ENCODE assay signal across 14 cellular contexts in the genomic region with DNA sequence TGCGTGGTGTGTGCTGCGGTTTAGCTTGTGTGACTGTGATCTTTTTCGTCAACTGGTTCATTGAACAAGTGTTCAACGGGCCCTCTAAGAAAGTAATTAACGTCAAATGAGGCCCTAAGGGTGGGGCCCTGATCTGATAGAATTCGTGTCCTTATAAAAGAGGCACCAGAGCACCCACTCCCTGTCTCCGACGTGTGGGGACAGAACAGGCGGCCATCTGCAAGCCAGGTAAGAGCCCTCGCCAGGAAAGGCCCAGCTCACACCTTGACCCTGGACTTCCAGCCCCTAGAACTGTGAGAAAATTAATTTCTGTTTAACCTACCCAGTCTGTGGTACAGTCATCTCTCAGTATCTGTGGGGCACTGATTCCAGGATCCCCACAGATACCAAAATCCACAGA. TPM values are rescaled to one million over a fixed set of nuclear protein-coding genes. Genes with fewer than 3 reads are reported as not detected.
A peak's percentile ranks its signal among the peaks of the same experiment; 100 is the strongest.
DNase-seq lines count a peak whose midpoint lies in the region; ATAC-seq, FAIRE-seq and TF ChIP-seq lines count a peak whose summit lies in the region.
"Had no signal": no experiment of that assay in that cellular context is flagged by ENCODE, and none has a peak within 500 bp of the region (broad histone marks: within the 10 kb centered on the region; RNA-seq: fewer than 3 reads in every experiment).

No MANE protein-coding gene starts in this region.

- no peak overlapping the region for H3K4me3 ChIP-seq in CD4-positive, CD25-positive, alpha-beta regulatory T cell (ENCODE audit: low read depth, low read length)
- H3K4me3 ChIP-seq in naive thymus-derived CD4-positive, alpha-beta T cell (ENCODE audit: low read length): no peak overlapping the region
- H3K4me3 ChIP-seq in small intestine (ENCODE audit: low read depth in 1 of 2, low read length in 2 of 2): no peak overlapping the region
- H3K4me3 ChIP-seq: SJSA1 had no signal

- no peak overlapping the region for H3K27ac ChIP-seq in CD4-positive, CD25-positive, alpha-beta regulatory T cell (ENCODE audit: insufficient read depth, low read length, poor library complexity, severe bottlenecking)
- no peak overlapping the region for H3K27ac ChIP-seq in naive thymus-derived CD4-positive, alpha-beta T cell (ENCODE audit: low read depth, low read length)
- H3K27ac ChIP-seq in small intestine (ENCODE audit: low read depth in 1 of 2, low read length in 1 of 2): no peak overlapping the region
- H3K27ac ChIP-seq: epithelial cell of prostate, SJSA1 had no signal

- ATAC-seq in CD4-positive, CD25-positive, alpha-beta regulatory T cell (ENCODE audit: low read depth in 2 of 2): no peak
- no peak for ATAC-seq in activated B cell treated with CpG ODN at 0.5 μM for 24 hours (ENCODE audit: low read depth)
- no peak for ATAC-seq in naive thymus-derived CD4-positive, alpha-beta T cell
- no peak for ATAC-seq in GM18520 (IDR thresholded peaks at IDR 0.05; ENCODE audit: unreplicated experiment)

- peak overlapping the region in 3 of 4 donors; percentile 47 to 68 (median 48) for H3K4me3 Mint-ChIP-seq in CD4-positive, CD25-positive, alpha-beta regulatory T cell
- H3K4me3 Mint-ChIP-seq in activated B cell treated with CpG ODN at 0.5 μM for 24 hours: peak overlapping the region; percentile 28
- H3K4me3 Mint-ChIP-seq in naive thymus-derived CD4-positive, alpha-beta T cell: peak overlapping the region; percentile 11 to 73 (median 44)

- peaks cover 3% of the 10 kb centered on the region for H3K27me3 ChIP-seq in CD4-positive, CD25-positive, alpha-beta regulatory T cell (ENCODE audit: control insufficient read depth, insufficient read depth, low read length)
- H3K27me3 ChIP-seq in naive thymus-derived CD4-positive, alpha-beta T cell (ENCODE audit: control insufficient read depth in 2 of 2, insufficient read depth in 2 of 2, low read length in 2 of 2): peaks cover 0 to 3% of the 10 kb centered on the region in 2 donors
- H3K27me3 ChIP-seq in small intestine (ENCODE audit: control insufficient read depth in 2 of 2, insufficient read depth in 2 of 2, low read length in 2 of 2): peaks cover 0 to 3% of the 10 kb centered on the region in 2 donors

- intact Hi-C loops in activated B cell treated with CpG ODN at 0.5 μM for 24 hours (cut with micrococcal nuclease): no loop called here
- intact Hi-C loops in naive thymus-derived CD4-positive, alpha-beta T cell (cut with micrococcal nuclease): no loop called here

- H3K4me1 Mint-ChIP-seq in CD4-positive, CD25-positive, alpha-beta regulatory T cell: peaks cover 0 to 19% (median 4%) of the 10 kb centered on the region in 4 donors
- peaks cover 21% of the 10 kb centered on the region for H3K4me1 Mint-ChIP-seq in activated B cell treated with CpG ODN at 0.5 μM for 24 hours
- peaks cover 9 to 23% (median 11%) of the 10 kb centered on the region in 7 donors for H3K4me1 Mint-ChIP-seq in naive thymus-derived CD4-positive, alpha-beta T cell

- peaks cover 0 to 6% (median 0%) of the 10 kb centered on the region in 7 donors for H3K9me3 Mint-ChIP-seq in CD4-positive, CD25-positive, alpha-beta regulatory T cell
- H3K9me3 Mint-ChIP-seq in activated B cell treated with CpG ODN at 0.5 μM for 24 hours: no peaks in the 10 kb centered on the region
- peaks cover 0 to 8% (median 4%) of the 10 kb centered on the region in 11 donors for H3K9me3 Mint-ChIP-seq in naive thymus-derived CD4-positive, alpha-beta T cell

- no peaks in the 10 kb centered on the region for H3K36me3 ChIP-seq in CD4-positive, CD25-positive, alpha-beta regulatory T cell (ENCODE audit: control insufficient read depth, insufficient read depth, low read length)
- no peaks in the 10 kb centered on the region for H3K36me3 ChIP-seq in naive thymus-derived CD4-positive, alpha-beta T cell (ENCODE audit: control insufficient read depth in 2 of 3, insufficient read depth in 3 of 3, low read length in 3 of 3)
- H3K36me3 ChIP-seq in small intestine (ENCODE audit: control insufficient read depth in 2 of 2, insufficient read depth in 2 of 2, low read length in 2 of 2): no peaks in the 10 kb centered on the region
- H3K36me3 ChIP-seq: SJSA1 had no signal

- H3K36me3 Mint-ChIP-seq in CD4-positive, CD25-positive, alpha-beta regulatory T cell: no peaks in the 10 kb centered on the region
- no peaks in the 10 kb centered on the region for H3K36me3 Mint-ChIP-seq in activated B cell treated with CpG ODN at 0.5 μM for 24 hours (ENCODE audit: low read depth)
- H3K36me3 Mint-ChIP-seq in naive thymus-derived CD4-positive, alpha-beta T cell: peaks cover 0 to 4% (median 0%) of the 10 kb centered on the region in 5 donors

- TF ChIP-seq CTCF in GM10248 (IDR thresholded peaks at IDR 0.05; ENCODE audit: control extremely low read depth, extremely low read depth, low read depth, missing control alignments): no peak
- no peak for TF ChIP-seq CTCF in activated B cell treated with CpG ODN at 0.5 μM for 24 hours (IDR thresholded peaks at IDR 0.05)

- POLR2A ChIA-PET in GM10248 (lab: Yijun Ruan, JAX): no interaction called here
- POLR2A ChIA-PET in activated B cell treated with CpG ODN at 0.5 μM for 24 hours (lab: Charles Lee): no interaction called here
- POLR2A ChIA-PET in naive thymus-derived CD4-positive, alpha-beta T cell (lab: Charles Lee): no interaction called here

- DNase-seq in CD4-positive, CD25-positive, alpha-beta regulatory T cell: no peak
- DNase-seq in GM10248 (ENCODE audit: extremely low spot score) (peak; percentile 2), activated B cell treated with CpG ODN at 0.5 μM for 24 hours (no peak), epidermal melanocyte (ENCODE audit: insufficient read length, low spot score) (no peak), small intestine (no peak)
- DNase-seq in naive thymus-derived CD4-positive, alpha-beta T cell: no peak
- DNase-seq in activated CD8-positive, alpha-beta memory T cell treated with anti-CD3 and anti-CD28 coated beads for 24 hours: no peak
- DNase-seq: NCI-H1436; NCI-H345; stimulated activated CD4-positive, alpha-beta T cell treated with anti-CD3 and anti-CD28 coated beads, Interleukin-12 subunit alpha, Interleukin-12 subunit beta, amount 100 ng/mL, for 4 hours had no signal

- WGBS in small intestine, 3 donors: 81 to 91% (median 82%) methylated on average over 10 of the region's 10 CpGs

- peaks cover 48% of the 10 kb centered on the region for H3K27me3 Mint-ChIP-seq in CD4-positive, CD25-positive, alpha-beta regulatory T cell
- peaks cover 35% of the 10 kb centered on the region for H3K27me3 Mint-ChIP-seq in activated B cell treated with CpG ODN at 0.5 μM for 24 hours
- peaks cover 21 to 52% (median 39%) of the 10 kb centered on the region in 5 donors for H3K27me3 Mint-ChIP-seq in naive thymus-derived CD4-positive, alpha-beta T cell

- H3K4me1 ChIP-seq in CD4-positive, CD25-positive, alpha-beta regulatory T cell (ENCODE audit: control insufficient read depth, insufficient read depth, low read length, poor library complexity, severe bottlenecking): peaks cover 18% of the 10 kb centered on the region
- H3K4me1 ChIP-seq in naive thymus-derived CD4-positive, alpha-beta T cell (ENCODE audit: control insufficient read depth in 2 of 2, insufficient read depth in 2 of 2, low read length in 2 of 2): peaks cover 0 to 13% of the 10 kb centered on the region in 2 donors
- no peaks in the 10 kb centered on the region for H3K4me1 ChIP-seq in small intestine (ENCODE audit: control insufficient read depth in 2 of 2, insufficient read depth in 1 of 2, low read depth in 1 of 2, low read length in 1 of 2)

- peaks cover 0 to under 1% of the 10 kb centered on the region in 2 experiments for H3K9me3 ChIP-seq in CD4-positive, CD25-positive, alpha-beta regulatory T cell (ENCODE audit: control insufficient read depth in 2 of 2, low read length in 2 of 2)
- H3K9me3 ChIP-seq in naive thymus-derived CD4-positive, alpha-beta T cell (ENCODE audit: control insufficient read depth in 2 of 3, low read length in 3 of 3): peaks cover 0 to 4% (median 0%) of the 10 kb centered on the region in 3 experiments
- no peaks in the 10 kb centered on the region for H3K9me3 ChIP-seq in small intestine (ENCODE audit: control insufficient read depth, low read depth)
- H3K9me3 ChIP-seq: SJSA1 had no signal

- CTCF ChIA-PET in GM10248 (lab: Yijun Ruan, JAX): interaction anchor here (1.1 to 4.4 kb wide), 4 partner anchors 9 to 40 kb away, joined by 3 to 34 read pairs (median 3); no protein-coding TSS in a partner anchor
- CTCF ChIA-PET in activated B cell treated with CpG ODN at 0.5 μM for 24 hours (lab: Charles Lee): interaction anchor here (1.3 kb wide), 1 partner anchor 17 kb away, joined by 3 read pairs; no protein-coding TSS in a partner anchor
- CTCF ChIA-PET in naive thymus-derived CD4-positive, alpha-beta T cell (lab: Charles Lee): interaction anchor here (0.8 kb wide), 1 partner anchor 73 kb away, joined by 3 read pairs; no protein-coding TSS in a partner anchor

- no peak for FAIRE-seq in small intestine (lab: Jason Lieb, UNC)
- FAIRE-seq: islet of Langerhans had no signal

- peak overlapping the region in 1 of 3 donors; percentile 59 for H3K27ac Mint-ChIP-seq in CD4-positive, CD25-positive, alpha-beta regulatory T cell
- no peak overlapping the region for H3K27ac Mint-ChIP-seq in activated B cell treated with CpG ODN at 0.5 μM for 24 hours
- peak overlapping the region in 2 of 9 donors; percentile 8 to 43 for H3K27ac Mint-ChIP-seq in naive thymus-derived CD4-positive, alpha-beta T cell

RNA-seq across cellular contexts. Expression of a gene that starts 20.4 kb away (rescaled TPM):
- not detected for total RNA-seq in CD4-positive, CD25-positive, alpha-beta regulatory T cell
- polyA plus RNA-seq in CD4-positive, CD25-positive, alpha-beta regulatory T cell: under 1 TPM in 2 of 4 donors, not detected in 2; 0.14 to 0.31 TPM
- total RNA-seq in activated B cell treated with CpG ODN at 0.5 μM for 24 hours: not detected in 2 replicates
- total RNA-seq in naive thymus-derived CD4-positive, alpha-beta T cell: not detected
- under 1 TPM; 0.10 to 0.24 TPM for polyA plus RNA-seq in naive thymus-derived CD4-positive, alpha-beta T cell
- 1 to 10 TPM in 2 of 3 donors, under 1 TPM in 1; 0.89 to 8.8 (median 4.9) TPM for polyA plus RNA-seq in small intestine

RNA-seq across cellular contexts. Expression of a gene that starts 55.8 kb away (rescaled TPM):
- 54.0 TPM for total RNA-seq in CD4-positive, CD25-positive, alpha-beta regulatory T cell
- 10 to 100 TPM; 36.8 to 56.6 (median 53.5) TPM for polyA plus RNA-seq in CD4-positive, CD25-positive, alpha-beta regulatory T cell
- total RNA-seq in activated B cell treated with CpG ODN at 0.5 μM for 24 hours: 95.5 and 96.8 TPM in 2 replicates
- total RNA-seq in naive thymus-derived CD4-positive, alpha-beta T cell: 10 to 100 TPM; 46.6 to 88.3 (median 67.9) TPM
- polyA plus RNA-seq in naive thymus-derived CD4-positive, alpha-beta T cell: 10 to 100 TPM; 62.7 to 82.5 TPM
- 10 to 100 TPM; 34.0 to 69.3 (median 42.7) TPM for polyA plus RNA-seq in small intestine

RNA-seq across cellular contexts. Expression of a gene that starts 57.1 kb away (rescaled TPM):
- 28.4 TPM for total RNA-seq in CD4-positive, CD25-positive, alpha-beta regulatory T cell
- polyA plus RNA-seq in CD4-positive, CD25-positive, alpha-beta regulatory T cell: 1 to 10 TPM; 1.5 to 1.6 (median 1.6) TPM
- total RNA-seq in activated B cell treated with CpG ODN at 0.5 μM for 24 hours: 15.1 and 16.4 TPM in 2 replicates
- 10 to 100 TPM; 14.2 to 34.2 (median 32.0) TPM for total RNA-seq in naive thymus-derived CD4-positive, alpha-beta T cell
- polyA plus RNA-seq in naive thymus-derived CD4-positive, alpha-beta T cell: 1 to 10 TPM in 1 of 2 donors, under 1 TPM in 1; 0.58 to 2.6 TPM
- 10 to 100 TPM in 1 of 3 donors, 1 to 10 TPM in 2; 6.6 to 11.9 (median 7.0) TPM for polyA plus RNA-seq in small intestine
